ENCODE assay signal across 12 cellular contexts in the genomic region with DNA sequence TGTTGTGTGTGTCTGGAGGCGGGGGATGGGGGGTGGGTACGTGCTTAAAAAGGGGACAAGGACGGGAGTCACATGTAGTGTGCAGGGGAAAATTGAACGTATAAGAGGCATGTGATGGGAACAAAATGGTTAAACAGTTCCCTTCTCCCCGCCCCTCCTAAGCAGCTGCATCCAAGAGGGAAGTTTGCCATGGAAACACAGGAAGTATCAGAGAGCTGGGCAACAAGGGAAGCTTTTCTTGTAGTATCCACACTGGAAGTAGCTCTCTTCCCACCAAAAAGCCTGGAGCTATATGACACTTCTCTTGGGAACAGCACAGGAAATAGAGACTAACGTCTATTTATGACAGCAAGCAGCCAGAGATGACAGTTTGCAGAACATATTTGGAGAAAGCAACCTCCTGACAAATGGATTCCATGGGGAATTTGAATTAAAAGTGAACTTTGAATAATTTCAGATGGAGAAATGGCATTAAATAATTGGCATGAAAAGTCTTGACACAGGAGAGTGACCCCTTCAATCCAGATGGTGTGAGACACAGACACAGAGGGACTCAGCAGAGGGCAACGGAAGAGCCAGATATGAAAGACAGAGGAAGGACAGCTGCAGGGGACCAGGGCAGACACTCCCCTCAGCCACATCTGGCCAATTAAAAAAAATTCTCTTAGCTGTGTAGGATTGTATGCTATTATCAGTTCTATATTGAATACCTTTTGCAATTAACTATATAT.
DNase-seq lines count a peak whose midpoint lies in the region; ATAC-seq and TF ChIP-seq lines count a peak whose summit lies in the region.
"Had no signal": no experiment of that assay in that cellular context is flagged by ENCODE, and none has a peak within 500 bp of the region (broad histone marks: within the 10 kb centered on the region; RNA-seq: fewer than 3 reads in every experiment).

No MANE protein-coding gene starts in this region.

- peak overlapping the region; percentile 48 for H2AFZ ChIP-seq in mammary epithelial cell (ENCODE audit: low read depth, low read length)

- no peak for TF ChIP-seq CTCF in mammary epithelial cell (conservative IDR thresholded peaks at IDR 0.05 in 1 of 2, IDR thresholded peaks at IDR 0.05 in 1 of 2; ENCODE audit: extremely low read depth in 1 of 2, insufficient read depth in 1 of 2, low read depth in 1 of 2, low read length in 2 of 2)

- 31% methylated on average over 6 of the region's 7 CpGs for WGBS in mammary epithelial cell (ENCODE audit: low coverage, missing lambda C conversion rate)

- dilution Hi-C loops in mammary epithelial cell (cut with HindIII; ENCODE audit: low sequenced_read_pairs) = no loop called here

- no peak overlapping the region for H3K27ac Mint-ChIP-seq in activated CD4-positive, alpha-beta memory T cell treated with anti-CD3 and anti-CD28 coated beads for 36 hours

- no peak overlapping the region for H3K4me3 ChIP-seq in mammary epithelial cell (replicated peaks in 1 of 3; ENCODE audit: insufficient read depth in 1 of 3, low read depth in 2 of 3, low read length in 3 of 3)
- H3K4me3 ChIP-seq: pancreas had no signal

- H3K9ac ChIP-seq in mammary epithelial cell (ENCODE audit: insufficient read depth, low read length) = no peak overlapping the region

- H3K4me2 ChIP-seq in mammary epithelial cell (ENCODE audit: insufficient read depth, low read depth, low read length) = peak overlapping the region; percentile 33

- no peaks in the 10 kb centered on the region for H3K27me3 ChIP-seq in mammary epithelial cell (ENCODE audit: insufficient read depth, low read length)
- H3K27me3 ChIP-seq: pancreas had no signal

- no peaks in the 10 kb centered on the region for H4K20me1 ChIP-seq in mammary epithelial cell (ENCODE audit: insufficient read depth, low read length)

- no peaks in the 10 kb centered on the region for H3K36me3 Mint-ChIP-seq in activated CD4-positive, alpha-beta memory T cell treated with anti-CD3 and anti-CD28 coated beads for 36 hours

- in situ Hi-C loops in mammary epithelial cell (cut with MboI; ENCODE audit: low sequenced_read_pairs in 2 of 2) = no loop called here

- no peaks in the 10 kb centered on the region for H3K27me3 Mint-ChIP-seq in activated CD4-positive, alpha-beta memory T cell treated with anti-CD3 and anti-CD28 coated beads for 36 hours

- H3K4me1 Mint-ChIP-seq in activated CD4-positive, alpha-beta memory T cell treated with anti-CD3 and anti-CD28 coated beads for 36 hours (ENCODE audit: low read depth) = peaks cover 5% of the 10 kb centered on the region

- no peak for ATAC-seq in GM21576 (IDR thresholded peaks at IDR 0.05; ENCODE audit: unreplicated experiment)
- ATAC-seq in GM18868 (IDR thresholded peaks at IDR 0.05; ENCODE audit: unreplicated experiment) = no peak

- H3K27ac ChIP-seq in mammary epithelial cell (ENCODE audit: insufficient read depth, low read depth, low read length) = no peak overlapping the region
- H3K27ac ChIP-seq: pancreas had no signal

- H3K4me1 ChIP-seq in mammary epithelial cell (ENCODE audit: insufficient read depth, low read length) = peaks cover 15% of the 10 kb centered on the region

- intact Hi-C loops in mammary epithelial cell (cut with micrococcal nuclease) = no loop called here
- intact Hi-C loops in activated CD4-positive, alpha-beta memory T cell treated with anti-CD3 and anti-CD28 coated beads for 36 hours (cut with micrococcal nuclease) = no loop called here

- POLR2A ChIA-PET in activated CD4-positive, alpha-beta memory T cell treated with anti-CD3 and anti-CD28 coated beads for 36 hours (lab: Charles Lee) = interaction anchor here (0.6 kb wide), 1 partner anchor 230 kb away, joined by 3 read pairs; no protein-coding TSS in a partner anchor

- CTCF ChIA-PET in mammary epithelial cell (lab: Charles Lee; ENCODE audit: low non-redundant PET) = no interaction called here
- CTCF ChIA-PET in activated CD4-positive, alpha-beta memory T cell treated with anti-CD3 and anti-CD28 coated beads for 36 hours (lab: Charles Lee) = no interaction called here

- H3K9me3 Mint-ChIP-seq in activated CD4-positive, alpha-beta memory T cell treated with anti-CD3 and anti-CD28 coated beads for 36 hours = no peaks in the 10 kb centered on the region

- no peak overlapping the region for H3K4me3 Mint-ChIP-seq in activated CD4-positive, alpha-beta memory T cell treated with anti-CD3 and anti-CD28 coated beads for 36 hours

- no peaks in the 10 kb centered on the region for H3K36me3 ChIP-seq in mammary epithelial cell (ENCODE audit: insufficient read depth, low read length)
- H3K36me3 ChIP-seq: pancreas had no signal

- no peaks in the 10 kb centered on the region for H3K79me2 ChIP-seq in mammary epithelial cell (ENCODE audit: insufficient read depth, low read length)

- H3K9me3 ChIP-seq in mammary epithelial cell (replicated peaks; ENCODE audit: insufficient read depth, low read length) = no peaks in the 10 kb centered on the region
- H3K9me3 ChIP-seq: pancreas had no signal

- no TSS peak for BruUV-seq in mammary epithelial cell (replicated peaks; lab: Mats Ljungman, UMichigan)

- DNase-seq in NCI-H1092 treated with DMSO at 0.1 percent for 48 hours (lab: John Stamatoyannopoulos, UW) (peak; percentile 41), mammary epithelial cell (peak; percentile 32), hypothalamus (lab: John Stamatoyannopoulos, UW) (peak in 31 of 51 donors; percentile 5 to 82 (median 44)), stromal cell of bone marrow (ENCODE audit: low read depth) (peak; percentile 61)
- no peak for DNase-seq in activated CD4-positive, alpha-beta memory T cell treated with anti-CD3 and anti-CD28 coated beads for 36 hours
- DNase-seq: activated naive CD4-positive, alpha-beta T cell; NCI-H187 treated with DMSO at 0.1 percent for 48 hours; pancreas; stimulated activated CD8-positive, alpha-beta memory T cell treated with anti-CD3 and anti-CD28 coated beads, Interleukin-4, amount 100 ng/mL, for 48 hours; T1000 had no signal
